ENCODE assay signal across 1 cellular context in the genomic region with DNA sequence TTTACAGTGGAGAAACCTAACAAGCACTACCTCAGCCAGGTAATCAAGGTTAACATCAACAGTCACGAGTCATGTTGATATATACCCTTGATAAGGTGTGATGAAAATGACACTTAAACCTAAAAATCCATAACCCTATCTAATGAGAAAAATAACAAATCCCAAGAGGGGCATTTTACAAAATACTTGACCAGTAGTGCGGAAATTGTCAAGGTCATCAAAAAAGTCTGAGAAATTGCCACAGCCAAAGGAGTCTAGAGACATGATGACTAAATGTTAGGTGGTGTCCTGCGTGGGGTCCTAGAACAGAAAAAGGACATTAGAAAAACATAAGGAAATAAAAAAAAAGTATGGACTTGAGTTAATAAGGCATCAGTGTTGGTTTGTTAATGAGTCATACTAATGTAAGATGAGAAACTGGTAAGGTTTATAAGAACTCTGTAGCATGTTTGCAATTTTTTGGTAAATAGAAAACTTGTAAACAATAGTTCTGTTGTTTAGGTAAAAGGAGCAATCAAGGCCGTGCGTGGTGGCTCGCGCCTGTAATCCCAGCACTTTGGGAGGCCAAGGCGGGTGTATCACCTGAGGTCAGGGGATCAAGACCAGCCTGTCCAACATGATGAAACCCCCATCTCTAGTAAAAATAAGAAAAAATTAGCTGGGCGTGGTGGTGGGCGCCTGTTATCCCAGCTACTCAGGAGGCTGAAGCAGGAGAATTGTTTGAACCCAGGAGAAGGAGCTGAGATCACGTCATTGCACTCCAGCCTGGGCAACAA.
TF ChIP-seq lines count a peak whose summit lies in the region.

No MANE protein-coding gene starts in this region.

TF ChIP-seq in HCT116, 20 proteins besides CTCF, POLR2A, EP300 and RAD21:
- TF ChIP-seq ELF1 (IDR thresholded peaks at IDR 0.05; ENCODE audit: borderline replicate concordance, low read depth), result no peak
- TF ChIP-seq EZH2 (IDR thresholded peaks at IDR 0.05), result no peak
- TF ChIP-seq, protein P1, sequence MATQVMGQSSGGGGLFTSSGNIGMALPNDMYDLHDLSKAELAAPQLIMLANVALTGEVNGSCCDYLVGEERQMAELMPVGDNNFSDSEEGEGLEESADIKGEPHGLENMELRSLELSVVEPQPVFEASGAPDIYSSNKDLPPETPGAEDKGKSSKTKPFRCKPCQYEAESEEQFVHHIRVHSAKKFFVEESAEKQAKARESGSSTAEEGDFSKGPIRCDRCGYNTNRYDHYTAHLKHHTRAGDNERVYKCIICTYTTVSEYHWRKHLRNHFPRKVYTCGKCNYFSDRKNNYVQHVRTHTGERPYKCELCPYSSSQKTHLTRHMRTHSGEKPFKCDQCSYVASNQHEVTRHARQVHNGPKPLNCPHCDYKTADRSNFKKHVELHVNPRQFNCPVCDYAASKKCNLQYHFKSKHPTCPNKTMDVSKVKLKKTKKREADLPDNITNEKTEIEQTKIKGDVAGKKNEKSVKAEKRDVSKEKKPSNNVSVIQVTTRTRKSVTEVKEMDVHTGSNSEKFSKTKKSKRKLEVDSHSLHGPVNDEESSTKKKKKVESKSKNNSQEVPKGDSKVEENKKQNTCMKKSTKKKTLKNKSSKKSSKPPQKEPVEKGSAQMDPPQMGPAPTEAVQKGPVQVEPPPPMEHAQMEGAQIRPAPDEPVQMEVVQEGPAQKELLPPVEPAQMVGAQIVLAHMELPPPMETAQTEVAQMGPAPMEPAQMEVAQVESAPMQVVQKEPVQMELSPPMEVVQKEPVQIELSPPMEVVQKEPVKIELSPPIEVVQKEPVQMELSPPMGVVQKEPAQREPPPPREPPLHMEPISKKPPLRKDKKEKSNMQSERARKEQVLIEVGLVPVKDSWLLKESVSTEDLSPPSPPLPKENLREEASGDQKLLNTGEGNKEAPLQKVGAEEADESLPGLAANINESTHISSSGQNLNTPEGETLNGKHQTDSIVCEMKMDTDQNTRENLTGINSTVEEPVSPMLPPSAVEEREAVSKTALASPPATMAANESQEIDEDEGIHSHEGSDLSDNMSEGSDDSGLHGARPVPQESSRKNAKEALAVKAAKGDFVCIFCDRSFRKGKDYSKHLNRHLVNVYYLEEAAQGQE (IDR thresholded peaks at IDR 0.05; ENCODE audit: low read depth), result no peak
- TF ChIP-seq ZFX (IDR thresholded peaks at IDR 0.05), result no peak
- TF ChIP-seq ZNF274 (IDR thresholded peaks at IDR 0.05; ENCODE audit: low read depth, low read length), result no peak
- TF ChIP-seq YY1 (IDR thresholded peaks at IDR 0.05; ENCODE audit: extremely low read depth, insufficient replicate concordance, low read depth, low read length), result no peak
- no peak for TF ChIP-seq EZH2phosphoT487 (IDR thresholded peaks at IDR 0.05; ENCODE audit: borderline replicate concordance)
TF ChIP-seq in HCT116: peak in this region for 0.
